Comparison of ENCODE assay signal across 8 cellular contexts in genomic region chr3:51974963-51975856, GRCh38. TPM values are rescaled to one million over a fixed set of nuclear protein-coding genes. Genes with fewer than 3 reads are reported as not detected.
DNase-seq lines count a peak whose midpoint lies in the region; ATAC-seq, FAIRE-seq and TF ChIP-seq lines count a peak whose summit lies in the region.

TSS of gene ABHD14A (plus strand) at chr3:51975064. CDS start at chr3:51975136, 72 bp downstream.

- POLR2A ChIA-PET in HepG2 (lab: Yijun Ruan, JAX), result interaction anchor here (0.6 to 5.5 kb wide), 8 partner anchors 9 to 81 kb away, joined by 3 to 173 read pairs (median 8); partner anchors contain the start of genes ACY1, DUSP7, PARP3 and RPL29

- peaks cover 2 to 5% of the 10 kb centered on the region in 2 experiments; a peak in 1 of 5 replicates for H3K36me3 ChIP-seq in HepG2 (replicated peaks in 1 of 2; ENCODE audit: control insufficient read depth in 1 of 2, insufficient read depth in 2 of 2, low read length in 2 of 2)

- H3K27ac ChIP-seq in dorsolateral prefrontal cortex, result peak within 1 kb of the TSS; percentile 78 to 100 (median 96)
- H3K27ac ChIP-seq in HepG2 (ENCODE audit: extremely low read length, insufficient read depth, low read length), result peak within 1 kb of the TSS; percentile 97

- CTCF ChIA-PET in HepG2 (lab: Yijun Ruan, JAX; ENCODE audit: low intra/inter-chr PET ratio, low total read pairs), result interaction anchor here (1.8 to 3.5 kb wide), 2 partner anchors 8 to 33 kb away, joined by 12 to 34 read pairs; partner anchors contain the start of genes ACY1, PARP3 and RRP9

- H3K27me3 ChIP-seq in dorsolateral prefrontal cortex (no peaks in the 10 kb centered on the region), HepG2 (ENCODE audit: control insufficient read depth in 1 of 2, insufficient read depth in 2 of 2, low read length in 2 of 2) (no peaks in the 10 kb centered on the region; a peak in 1 of 5 replicates)

- H3K4me1 ChIP-seq in HepG2 (ENCODE audit: insufficient read depth, low read length), result peaks cover 44% of the 10 kb centered on the region

- H3K9me3 ChIP-seq in HepG2 (ENCODE audit: low read length), result no peaks in the 10 kb centered on the region

- TF ChIP-seq EP300 in HepG2 (IDR thresholded peaks at IDR 0.05; ENCODE audit: low read depth in 2 of 2, low read length in 2 of 2) (no peak), HepG2 (CRISPR knock-in tag; IDR thresholded peaks at IDR 0.05; ENCODE audit: borderline replicate concordance) (no peak)

- no peak for TF ChIP-seq POLR2A in GM12891 (IDR thresholded peaks at IDR 0.05; ENCODE audit: low read depth, low read length)
- TF ChIP-seq POLR2A in HepG2 (IDR thresholded peaks at IDR 0.05; ENCODE audit: insufficient read depth in 1 of 2, low read depth in 2 of 2, low read length in 2 of 2), result peak in 1 of 2 experiments; percentile 60; a peak in 2 of 4 replicates

- WGBS in HepG2 (ENCODE audit: low lambda C conversion rate), result 18% methylated on average over 23 of the region's 63 CpGs

- ATAC-seq in HG02588 (IDR thresholded peaks at IDR 0.05; ENCODE audit: unreplicated experiment), result peak; percentile 52
- ATAC-seq in HepG2, result peak; percentile 81

- TF ChIP-seq CTCF in dorsolateral prefrontal cortex (IDR thresholded peaks at IDR 0.05 in 54 of 56, conservative IDR thresholded peaks at IDR 0.05 in 2 of 56; ENCODE audit: low read depth in 1 of 56, partially characterized antibody in 56 of 56) (peak in 34 of 56 donors; percentile 10 to 52 (median 26)), HepG2 (CRISPR knock-in tag; IDR thresholded peaks at IDR 0.05) (no peak; the same call in 1 of the 2 replicates)

- peak; percentile 60 for TF ChIP-seq RAD21 in HepG2 (CRISPR knock-in tag; IDR thresholded peaks at IDR 0.05)

- peak within 1 kb of the TSS; percentile 94 for H3K9ac ChIP-seq in HepG2 (ENCODE audit: insufficient read depth, low read depth, low read length)

- H3K79me2 ChIP-seq in HepG2 (ENCODE audit: insufficient read depth, low read length), result peaks cover 11% of the 10 kb centered on the region

- FAIRE-seq in GM12891 (lab: Jason Lieb, UNC) (peak; percentile 80), HepG2 (lab: Jason Lieb, UNC) (peak; percentile 21)

- H3K4me3 ChIP-seq in dorsolateral prefrontal cortex, result peak within 1 kb of the TSS; percentile 49 to 91 (median 79)
- peak within 1 kb of the TSS; percentile 75 to 82 (median 77) for H3K4me3 ChIP-seq in HepG2 (replicated peaks in 1 of 3; ENCODE audit: insufficient read depth in 1 of 3, low read depth in 2 of 3, low read length in 3 of 3)

- intact Hi-C loops in dorsolateral prefrontal cortex (cut with DNase I), result loop anchor here (1.0 to 2.0 kb wide), 2 partner anchors 20 to 33 kb away; partner anchors contain the start of genes PARP3 (in 2 of the 2) and GPR62 (in 1 of the 2)
- intact Hi-C loops in HepG2 (cut with micrococcal nuclease; ENCODE audit: unreplicated experiment), result loop anchor here (1.0 kb wide), 1 partner anchor 33 kb away; the partner anchor contains the start of gene PARP3

- peak within 1 kb of the TSS; percentile 99 for H3K4me2 ChIP-seq in HepG2 (ENCODE audit: low read depth, low read length)

- in situ Hi-C loops in HepG2 (cut with HindIII; ENCODE audit: extremely low pct_ligation_motif_present, low pct_unique_long_range_greater_than_20kb), result no loop called here

- DNase-seq in GM12891 (ENCODE audit: insufficient read length, low spot score), result peak; percentile 93
- peak; percentile 48 for DNase-seq in NCI-H2227 treated with DMSO at 0.1 percent for 48 hours (lab: John Stamatoyannopoulos, UW)
- DNase-seq in activated CD4-positive, alpha-beta T cell treated with anti-CD3 and anti-CD28 coated beads, Interleukin-2, amount 50 U/mL, for 1 hour, result peak; percentile 64
- peak in 9 of 10 donors; percentile 61 to 87 (median 73) for DNase-seq in dorsolateral prefrontal cortex
- DNase-seq in HepG2 (ENCODE audit: low spot score), result peak; percentile 37
- DNase-seq in stimulated activated CD4-positive, alpha-beta T cell treated with anti-CD3 and anti-CD28 coated beads, Interleukin-4, amount 100 ng/mL, for 4 hours, result peak; percentile 64 to 66
- DNase-seq in NCI-H1694 treated with DMSO at 0.1 percent for 48 hours (lab: John Stamatoyannopoulos, UW), result no peak

- BruUV-seq in HepG2 (replicated peaks; lab: Mats Ljungman, UMichigan), result no TSS peak

- no peak within 1 kb of the TSS for H2AFZ ChIP-seq in HepG2 (ENCODE audit: low read length)

- no peaks in the 10 kb centered on the region for H4K20me1 ChIP-seq in HepG2 (ENCODE audit: insufficient read depth, low read length)

TF ChIP-seq in GM12891, 5 proteins besides CTCF, POLR2A, EP300 and RAD21:
- TF ChIP-seq TAF1 (IDR thresholded peaks at IDR 0.05; ENCODE audit: low read depth, low read length) (no peak), POU2F2 (IDR thresholded peaks at IDR 0.05; ENCODE audit: low read depth, low read length) (peak; percentile 33; the same call in 1 of the 2 replicates)

TF ChIP-seq in HepG2, 621 proteins besides CTCF, POLR2A, EP300 and RAD21 (continues in another document):
- TF ChIP-seq ZNF331 (CRISPR knock-in tag; IDR thresholded peaks at IDR 0.05) (peak; percentile 35; the same call in 1 of the 2 replicates), ZC3H4 (CRISPR knock-in tag; IDR thresholded peaks at IDR 0.05; ENCODE audit: borderline replicate concordance) (0 out of 2 replicates have a peak, but pooled peaks have one; percentile 22), ZNF883 (CRISPR knock-in tag; IDR thresholded peaks at IDR 0.05; ENCODE audit: not compliant biosample characterization) (no peak)
- TF ChIP-seq, protein P1, sequence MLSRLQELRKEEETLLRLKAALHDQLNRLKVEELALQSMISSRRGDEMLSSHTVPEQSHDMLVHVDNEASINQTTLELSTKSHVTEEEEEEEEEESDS (CRISPR knock-in tag; IDR thresholded peaks at IDR 0.05; ENCODE audit: borderline replicate concordance), result peak; percentile 23; the same call in 1 of the 2 replicates
- TF ChIP-seq, protein P2, sequence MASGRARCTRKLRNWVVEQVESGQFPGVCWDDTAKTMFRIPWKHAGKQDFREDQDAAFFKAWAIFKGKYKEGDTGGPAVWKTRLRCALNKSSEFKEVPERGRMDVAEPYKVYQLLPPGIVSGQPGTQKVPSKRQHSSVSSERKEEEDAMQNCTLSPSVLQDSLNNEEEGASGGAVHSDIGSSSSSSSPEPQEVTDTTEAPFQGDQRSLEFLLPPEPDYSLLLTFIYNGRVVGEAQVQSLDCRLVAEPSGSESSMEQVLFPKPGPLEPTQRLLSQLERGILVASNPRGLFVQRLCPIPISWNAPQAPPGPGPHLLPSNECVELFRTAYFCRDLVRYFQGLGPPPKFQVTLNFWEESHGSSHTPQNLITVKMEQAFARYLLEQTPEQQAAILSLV (CRISPR knock-in tag; IDR thresholded peaks at IDR 0.05; ENCODE audit: borderline replicate concordance), result peak; percentile 66; the same call in 1 of the 2 replicates

RNA-seq across cellular contexts. Expression of gene ABHD14A, which starts in this region (rescaled TPM):
- 8.4 TPM for polyA plus RNA-seq in GM12891 (2012; ENCODE audit: low read depth, missing spikeins)
- total RNA-seq in dorsolateral prefrontal cortex, result 10 to 100 TPM; 31.4 to 85.8 (median 60.7) TPM
- total RNA-seq in HepG2 (2016; rRNA removed; fragmentation: Illumina TruSeq; extraction: Trizol), result 12.3 and 29.5 TPM in 2 replicates
- 29.8 and 42.0 TPM in 2 replicates for total RNA-seq in HepG2 (2016; cell fraction: cytosol; rRNA removed; fragmentation: Illumina TruSeq; extraction: Trizol; ENCODE audit: low read depth)
- total RNA-seq in HepG2 (2016; cell fraction: insoluble cytoplasmic fraction; rRNA removed; fragmentation: Illumina TruSeq; extraction: Trizol), result 13.9 and 25.2 TPM in 2 replicates
- total RNA-seq in HepG2 (2016; cell fraction: membrane; rRNA removed; fragmentation: Illumina TruSeq; extraction: Trizol), result 28.5 and 40.2 TPM in 2 replicates
- total RNA-seq in HepG2 (2016; cell fraction: nucleus; rRNA removed; fragmentation: Illumina TruSeq; extraction: Trizol), result 14.6 and 20.6 TPM in 2 replicates
- 46.9 and 53.9 TPM in 2 replicates for polyA plus RNA-seq in HepG2 (2011; rRNA removed)
- 62.7 and 81.3 TPM in 2 replicates for polyA plus RNA-seq in HepG2 (2011; cell fraction: cytosol; rRNA removed)
- polyA plus RNA-seq in HepG2 (2011; cell fraction: nucleus; rRNA removed), result 21.1 and 27.5 TPM in 2 replicates
- polyA plus RNA-seq in HepG2 (2012), result 15.4 and 26.5 TPM in 2 replicates
- 43.5 and 57.3 TPM in 2 replicates for polyA plus RNA-seq in HepG2 (2016; cell fraction: cytosol; fragmentation: Illumina TruSeq; extraction: Trizol; ENCODE audit: low read depth)
- 16.4 and 20.9 TPM in 2 replicates for polyA plus RNA-seq in HepG2 (2016; cell fraction: insoluble cytoplasmic fraction; fragmentation: Illumina TruSeq; extraction: Trizol; ENCODE audit: low read depth)
- 38.0 and 46.5 TPM in 2 replicates for polyA plus RNA-seq in HepG2 (2016; cell fraction: membrane; fragmentation: Illumina TruSeq; extraction: Trizol; ENCODE audit: low read depth)
- polyA plus RNA-seq in HepG2 (2016; cell fraction: nucleus; fragmentation: Illumina TruSeq; extraction: Trizol; ENCODE audit: insufficient read depth, low read depth), result 40.2 and 40.9 TPM in 2 replicates
- polyA minus RNA-seq in HepG2 (2011; rRNA and poly(A)+ RNA removed; ENCODE audit: low replicate concordance), result 36.2 and 41.1 TPM in 2 replicates
- 12.3 and 12.7 TPM in 2 replicates for polyA minus RNA-seq in HepG2 (2011; cell fraction: cytosol; rRNA and poly(A)+ RNA removed)
- 2.2 and 3.2 TPM in 2 replicates for polyA minus RNA-seq in HepG2 (2011; cell fraction: nucleus; rRNA and poly(A)+ RNA removed)
